In genomic region chr22:32501797-32502290, GRCh38 we compare ENCODE assay signal across 1 cellular context.
TF ChIP-seq lines count a peak whose summit lies in the region.

No MANE protein-coding gene starts in this region.

TF ChIP-seq in endothelial cell of umbilical vein, 7 proteins besides CTCF, POLR2A, EP300 and RAD21:
- TF ChIP-seq POLR2AphosphoS5 (IDR thresholded peaks at IDR 0.05; ENCODE audit: insufficient read depth, low read depth, low read length) (no peak), EZH2 (IDR thresholded peaks at IDR 0.05; ENCODE audit: borderline replicate concordance, low read depth, low read length, severe bottlenecking) (no peak), JUN (IDR thresholded peaks at IDR 0.05; ENCODE audit: borderline replicate concordance, insufficient read depth, insufficient read length, low read depth) (no peak), FOS (IDR thresholded peaks at IDR 0.05; ENCODE audit: borderline replicate concordance, insufficient read depth, low read length) (no peak), MAX (IDR thresholded peaks at IDR 0.05; ENCODE audit: insufficient read depth, insufficient read length) (no peak), MYC (IDR thresholded peaks at IDR 0.05; ENCODE audit: low read depth, low read length) (no peak), GATA2 (IDR thresholded peaks at IDR 0.05; ENCODE audit: insufficient read depth, insufficient read length, low read depth, low read length) (no peak)
